10 cellular contexts compared by ENCODE assay signal in the genomic region with DNA sequence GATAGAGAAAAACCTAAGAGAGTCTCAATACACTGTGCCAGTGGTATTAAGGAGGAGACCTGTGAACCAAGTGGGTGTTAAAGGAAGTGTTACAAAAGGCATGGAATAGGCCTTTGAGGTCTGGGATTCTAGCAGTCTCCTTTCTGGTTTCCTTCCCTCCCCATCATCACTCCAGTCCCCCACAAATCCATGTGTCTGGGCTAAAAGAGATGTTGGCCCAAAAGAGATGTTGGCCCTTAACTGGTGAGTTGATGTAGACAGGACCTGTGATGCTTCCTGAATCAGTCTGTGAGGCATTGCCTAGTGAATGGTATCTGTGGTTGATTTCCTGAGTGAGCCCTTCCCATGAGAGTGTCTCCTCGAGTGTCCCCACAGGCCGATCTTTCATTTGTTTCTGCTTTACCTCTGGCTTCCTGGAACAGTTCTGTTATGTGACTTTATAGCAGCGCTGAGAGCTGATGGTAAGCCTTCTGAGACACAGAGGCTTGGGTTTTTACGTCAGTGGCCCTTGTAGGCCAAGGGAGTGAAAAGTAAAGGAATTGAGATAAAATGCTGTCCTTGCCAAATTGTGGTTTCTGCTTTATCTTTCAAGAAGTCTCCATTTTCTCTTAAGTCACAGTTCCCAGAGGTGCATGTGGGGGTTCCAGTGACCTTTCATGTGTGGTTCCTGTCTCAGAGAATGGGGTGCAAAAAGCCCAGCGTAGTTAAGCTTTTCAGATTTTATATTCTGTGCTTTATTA.
A peak's percentile ranks its signal among the peaks of the same experiment; 100 is the strongest.
DNase-seq lines count a peak whose midpoint lies in the region; ATAC-seq, FAIRE-seq and TF ChIP-seq lines count a peak whose summit lies in the region.
"Had no signal": no experiment of that assay in that cellular context is flagged by ENCODE, and none has a peak within 500 bp of the region (broad histone marks: within the 10 kb centered on the region; RNA-seq: fewer than 3 reads in every experiment).

No MANE protein-coding gene starts in this region.

- POLR2A ChIA-PET in CD8-positive, alpha-beta T cell (lab: Charles Lee): interaction anchor here (1.1 to 1.4 kb wide), 3 partner anchors 14 to 39 kb away, joined by 3 to 5 read pairs (median 4); no protein-coding TSS in a partner anchor

- CTCF ChIA-PET in CD8-positive, alpha-beta T cell (lab: Charles Lee): interaction anchor here (1.1 to 2.1 kb wide), 3 partner anchors 12 to 23 kb away, joined by 3 to 8 read pairs (median 3); no protein-coding TSS in a partner anchor

- H3K27ac ChIP-seq in CD8-positive, alpha-beta T cell (ENCODE audit: low read depth, low read length): peak overlapping the region; percentile 66
- peak overlapping the region; percentile 53 for H3K27ac ChIP-seq in duodenal mucosa (ENCODE audit: low read depth, low read length)
- no peak overlapping the region for H3K27ac ChIP-seq in neural progenitor cell

- DNase-seq in CD8-positive, alpha-beta T cell: peak in 3 of 7 experiments; percentile 47 to 75 (median 60)
- DNase-seq in T-helper 2 cell (peak in 3 of 5 experiments; percentile 42 to 84 (median 78)), neural progenitor cell (ENCODE audit: low spot score) (no peak), dedifferentiated amniotic fluid mesenchymal stem cell (ENCODE audit: extremely low spot score) (no peak), D721Med (ENCODE audit: insufficient read length, low spot score) (no peak), germinal center (ENCODE audit: low spot score) (no peak)

- ATAC-seq in CD8-positive, alpha-beta T cell: peak; percentile 73
- peak; percentile 30 for ATAC-seq in GM21786 (IDR thresholded peaks at IDR 0.05; ENCODE audit: unreplicated experiment)

- peak overlapping the region; percentile 32 for H3K4me3 ChIP-seq in CD8-positive, alpha-beta T cell (ENCODE audit: low read depth, low read length)
- H3K4me3 ChIP-seq in duodenal mucosa (ENCODE audit: low read depth in 1 of 2, low read length in 2 of 2) (peak overlapping the region; percentile 37 to 56), neural progenitor cell (no peak overlapping the region)

- H3K4me3 Mint-ChIP-seq in CD8-positive, alpha-beta T cell: peak overlapping the region; percentile 77
- no peak overlapping the region for H3K4me3 Mint-ChIP-seq in neural progenitor cell

- H3K4me1 ChIP-seq in CD8-positive, alpha-beta T cell (ENCODE audit: insufficient read depth, low read length): peaks cover 64% of the 10 kb centered on the region
- peaks cover 37 to 49% of the 10 kb centered on the region in 2 donors for H3K4me1 ChIP-seq in duodenal mucosa (ENCODE audit: control insufficient read depth in 1 of 2, insufficient read depth in 2 of 2, low read length in 2 of 2)
- peaks cover 9% of the 10 kb centered on the region for H3K4me1 ChIP-seq in neural progenitor cell

- no peak for TF ChIP-seq CTCF in CD8-positive, alpha-beta T cell (IDR thresholded peaks at IDR 0.05)
- no peak for TF ChIP-seq CTCF in neural progenitor cell (IDR thresholded peaks at IDR 0.05)
- no peak for TF ChIP-seq CTCF in D721Med (IDR thresholded peaks at IDR 0.05; ENCODE audit: insufficient read depth, missing control alignments)

- H2AFZ ChIP-seq in neural progenitor cell (replicated peaks): no peak overlapping the region

- H3F3A ChIP-seq in neural progenitor cell (ENCODE audit: low read depth): no peaks in the 10 kb centered on the region

- peaks cover 8% of the 10 kb centered on the region for H3K36me3 ChIP-seq in CD8-positive, alpha-beta T cell (ENCODE audit: insufficient read depth, low read length)
- H3K36me3 ChIP-seq in duodenal mucosa (ENCODE audit: control insufficient read depth in 1 of 2, insufficient read depth in 2 of 2, low read length in 2 of 2) (peaks cover 22 to 24% of the 10 kb centered on the region in 2 donors), neural progenitor cell (no peaks in the 10 kb centered on the region)

- no peaks in the 10 kb centered on the region for H3K27me3 ChIP-seq in CD8-positive, alpha-beta T cell (ENCODE audit: insufficient read depth, low read length)
- no peaks in the 10 kb centered on the region for H3K27me3 ChIP-seq in duodenal mucosa (ENCODE audit: control insufficient read depth in 1 of 2, insufficient read depth in 2 of 2, low read length in 2 of 2)
- no peaks in the 10 kb centered on the region for H3K27me3 ChIP-seq in neural progenitor cell

- no peaks in the 10 kb centered on the region for H3K79me2 ChIP-seq in neural progenitor cell (ENCODE audit: low read depth)

- H3K9ac ChIP-seq in duodenal mucosa (ENCODE audit: low read depth in 1 of 2, low read length in 2 of 2) (peak overlapping the region in 1 of 2 donors; percentile 27), neural progenitor cell (no peak overlapping the region)

- H3K27ac Mint-ChIP-seq in CD8-positive, alpha-beta T cell: peak overlapping the region; percentile 99
- H3K27ac Mint-ChIP-seq in neural progenitor cell: peak overlapping the region; percentile 9

- H3K4me2 ChIP-seq in neural progenitor cell: no peak overlapping the region

- peaks cover 84% of the 10 kb centered on the region for H3K4me1 Mint-ChIP-seq in CD8-positive, alpha-beta T cell (ENCODE audit: low read depth)
- H3K4me1 Mint-ChIP-seq in neural progenitor cell: peaks cover 28% of the 10 kb centered on the region

- no peaks in the 10 kb centered on the region for H3K9me3 ChIP-seq in CD8-positive, alpha-beta T cell (ENCODE audit: low read length)
- H3K9me3 ChIP-seq in duodenal mucosa (ENCODE audit: control insufficient read depth in 1 of 2, low read length in 2 of 2) (no peaks in the 10 kb centered on the region), neural progenitor cell (ENCODE audit: low read depth) (no peaks in the 10 kb centered on the region)

- H3K27me3 Mint-ChIP-seq in CD8-positive, alpha-beta T cell (ENCODE audit: low read depth): no peaks in the 10 kb centered on the region
- H3K27me3 Mint-ChIP-seq in neural progenitor cell (ENCODE audit: insufficient read depth, low read depth): no peaks in the 10 kb centered on the region

- H3K9me3 Mint-ChIP-seq in CD8-positive, alpha-beta T cell: no peaks in the 10 kb centered on the region
- H3K9me3 Mint-ChIP-seq in neural progenitor cell: no peaks in the 10 kb centered on the region

- no peaks in the 10 kb centered on the region for H4K20me1 ChIP-seq in neural progenitor cell (ENCODE audit: low read depth)

- FAIRE-seq in D721Med (lab: Jason Lieb, UNC): no peak
- FAIRE-seq: H1, keratinocyte had no signal

- intact Hi-C loops in CD8-positive, alpha-beta T cell (cut with DNase I, micrococcal nuclease): loop anchor here (1.0 to 10.0 kb wide), 7 partner anchors 17 to 325 kb away; a partner anchor contains a TSS

- peaks cover 64% of the 10 kb centered on the region for H3K36me3 Mint-ChIP-seq in CD8-positive, alpha-beta T cell
- peaks cover 20% of the 10 kb centered on the region for H3K36me3 Mint-ChIP-seq in neural progenitor cell

Comparison
In these comparisons a context has a peak if more than half of its experiments do, and no peak if none do; other contexts are left out.
1. DNase-seq: peak in T-helper 2 cell (3 of 5); none in neural progenitor cell (single experiment), dedifferentiated amniotic fluid mesenchymal stem cell (single experiment), D721Med (single experiment) and germinal center (single experiment).